In the genomic region with DNA sequence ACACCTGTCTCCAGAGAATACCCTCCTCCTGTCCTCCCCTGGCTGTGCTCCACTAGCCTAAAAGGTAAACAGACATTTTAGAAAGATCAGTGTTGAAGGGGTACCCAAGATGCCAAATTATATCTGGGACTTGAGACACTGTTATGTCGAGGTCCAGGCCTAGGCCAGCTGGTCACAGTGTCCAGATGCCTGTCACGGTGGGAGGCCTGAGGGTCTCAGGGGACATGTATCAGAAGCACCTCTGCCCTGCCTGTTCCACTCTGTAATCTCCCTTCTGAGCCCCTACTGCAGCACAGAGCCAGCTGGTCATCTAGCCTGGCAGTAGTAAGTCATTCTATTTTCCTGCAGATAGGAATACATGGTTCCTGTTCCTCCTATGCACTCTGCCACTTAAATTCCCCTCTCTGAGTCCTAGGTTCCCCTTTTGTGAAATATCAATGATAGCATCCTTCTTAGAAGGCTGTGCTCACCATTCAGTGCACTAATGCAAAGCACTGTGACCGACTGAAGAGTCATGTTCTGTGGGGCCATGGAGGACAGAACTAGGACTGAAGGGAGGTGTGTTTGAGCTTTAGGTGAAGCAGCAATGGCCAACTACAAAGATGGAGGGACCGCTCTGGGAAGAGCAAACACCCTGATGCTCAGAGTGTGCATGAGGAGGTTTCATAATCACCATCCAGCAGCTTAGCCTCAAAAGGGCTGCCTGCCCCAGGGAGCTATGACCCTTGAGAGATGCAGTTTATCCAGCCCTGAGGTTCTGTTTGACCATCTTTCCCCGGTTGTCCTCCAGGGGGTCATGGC, we compare ENCODE assay signal across 14 cellular contexts. TPM values are rescaled to one million over a fixed set of nuclear protein-coding genes. Genes with fewer than 3 reads are reported as not detected.
DNase-seq lines count a peak whose midpoint lies in the region; ATAC-seq, FAIRE-seq and TF ChIP-seq lines count a peak whose summit lies in the region.
"Had no signal": no experiment of that assay in that cellular context is flagged by ENCODE, and none has a peak within 500 bp of the region (broad histone marks: within the 10 kb centered on the region; RNA-seq: fewer than 3 reads in every experiment).

No MANE protein-coding gene starts in this region.

- intact Hi-C loops in right cardiac atrium (cut with DNase I) (no loop called here), Right ventricle myocardium superior (cut with DNase I) (no loop called here), spleen (cut with DNase I; ENCODE audit: low total_unique reads) (loop anchor here (10.0 kb wide), 1 partner anchor 59 kb away; no protein-coding TSS in a partner anchor)

- H3K27ac ChIP-seq in right cardiac atrium (ENCODE audit: low read length) (peak overlapping the region; percentile 45), spleen (no peak overlapping the region)
- H3K27ac ChIP-seq: GM23248 had no signal

- no peak for ATAC-seq in right cardiac atrium
- no peak for ATAC-seq in Right ventricle myocardium superior (ENCODE audit: poor library complexity)

- FAIRE-seq in bronchial epithelial cell (lab: Jason Lieb, UNC): peak; percentile 80

- no peak for TF ChIP-seq POLR2A in spleen (IDR thresholded peaks at IDR 0.05)

- H3K4me3 ChIP-seq in right cardiac atrium (ENCODE audit: low read length) (no peak overlapping the region), bronchial epithelial cell (ENCODE audit: low read depth, low read length) (no peak overlapping the region), spleen (no peak overlapping the region)
- H3K4me3 ChIP-seq: GM23248 had no signal

- H3K36me3 ChIP-seq in bronchial epithelial cell (ENCODE audit: control insufficient read depth, insufficient read depth, low read length) (no peaks in the 10 kb centered on the region), spleen (no peaks in the 10 kb centered on the region)
- H3K36me3 ChIP-seq: BE2C had no signal

- H3K27me3 ChIP-seq in right cardiac atrium (ENCODE audit: control insufficient read depth, insufficient read depth) (no peaks in the 10 kb centered on the region), bronchial epithelial cell (ENCODE audit: control insufficient read depth, insufficient read depth, low read length) (no peaks in the 10 kb centered on the region), spleen (replicated peaks in 1 of 7) (peaks cover 0 to 37% (median 15%) of the 10 kb centered on the region in 7 donors)
- H3K27me3 ChIP-seq: BE2C had no signal

- H3K4me1 ChIP-seq in right cardiac atrium (ENCODE audit: control insufficient read depth, insufficient read depth, low read length): peaks cover 5% of the 10 kb centered on the region
- H3K4me1 ChIP-seq in spleen: peaks cover 4 to 9% (median 8%) of the 10 kb centered on the region in 6 donors

- TF ChIP-seq CTCF in bronchial epithelial cell (IDR thresholded peaks at IDR 0.05; ENCODE audit: insufficient read depth, low read length, severe bottlenecking) (no peak), spleen (IDR thresholded peaks at IDR 0.05 in 8 of 11, conservative IDR thresholded peaks at IDR 0.05 in 3 of 11) (no peak)

- no peaks in the 10 kb centered on the region for H3K9me3 ChIP-seq in right cardiac atrium (ENCODE audit: control insufficient read depth, low read length)
- H3K9me3 ChIP-seq in spleen: no peaks in the 10 kb centered on the region
- H3K9me3 ChIP-seq: BE2C had no signal

- DNase-seq in right cardiac atrium (no peak), Right ventricle myocardium superior (no peak), bronchial epithelial cell (ENCODE audit: low read depth) (no peak), spleen (peak; percentile 21), NCI-H446 (lab: John Stamatoyannopoulos, UW) (no peak), retina (no peak), DMS53 (lab: John Stamatoyannopoulos, UW) (no peak)
- DNase-seq: BE2C; CD8-positive, alpha-beta memory T cell; GM23248; NCI-H1048; NCI-H146; NCI-H2227 treated with DMSO at 0.1 percent for 48 hours; NCI-H69 had no signal

- WGBS in right cardiac atrium: 79% methylated on average over 5 of the region's 5 CpGs
- WGBS in spleen, 5 donors: 76 to 90% (median 78%) methylated on average over 5 of the region's 5 CpGs

RNA-seq across cellular contexts. Expression of gene TUB, which starts 44.8 kb away (rescaled TPM):
- 10 to 100 TPM; 24.8 to 31.2 (median 28.0) TPM for total RNA-seq in right cardiac atrium
- 10.0 TPM for polyA plus RNA-seq in right cardiac atrium
- 20.5 TPM for total RNA-seq in Right ventricle myocardium superior
- total RNA-seq in bronchial epithelial cell: 0.13 and 0.26 TPM in 2 replicates
- 1 to 10 TPM; 1.4 to 3.2 (median 2.1) TPM for total RNA-seq in spleen
- polyA plus RNA-seq in spleen: under 1 TPM; 0.17 to 0.42 (median 0.21) TPM
- polyA plus RNA-seq: CD8-positive, alpha-beta memory T cell had no signal

RNA-seq across cellular contexts. Expression of gene EIF3F, which starts 49.1 kb away (rescaled TPM):
- total RNA-seq in right cardiac atrium: 100 to 1,000 TPM; 152 to 175 (median 159) TPM
- 179 TPM for polyA plus RNA-seq in right cardiac atrium
- total RNA-seq in Right ventricle myocardium superior: 137 TPM
- 183 and 222 TPM in 2 replicates for total RNA-seq in bronchial epithelial cell
- 100 to 1,000 TPM; 189 to 351 (median 204) TPM for total RNA-seq in spleen
- 100 to 1,000 TPM; 343 to 437 (median 350) TPM for polyA plus RNA-seq in spleen
